Comparison of ENCODE assay signal across 31 cellular contexts in the genomic region with DNA sequence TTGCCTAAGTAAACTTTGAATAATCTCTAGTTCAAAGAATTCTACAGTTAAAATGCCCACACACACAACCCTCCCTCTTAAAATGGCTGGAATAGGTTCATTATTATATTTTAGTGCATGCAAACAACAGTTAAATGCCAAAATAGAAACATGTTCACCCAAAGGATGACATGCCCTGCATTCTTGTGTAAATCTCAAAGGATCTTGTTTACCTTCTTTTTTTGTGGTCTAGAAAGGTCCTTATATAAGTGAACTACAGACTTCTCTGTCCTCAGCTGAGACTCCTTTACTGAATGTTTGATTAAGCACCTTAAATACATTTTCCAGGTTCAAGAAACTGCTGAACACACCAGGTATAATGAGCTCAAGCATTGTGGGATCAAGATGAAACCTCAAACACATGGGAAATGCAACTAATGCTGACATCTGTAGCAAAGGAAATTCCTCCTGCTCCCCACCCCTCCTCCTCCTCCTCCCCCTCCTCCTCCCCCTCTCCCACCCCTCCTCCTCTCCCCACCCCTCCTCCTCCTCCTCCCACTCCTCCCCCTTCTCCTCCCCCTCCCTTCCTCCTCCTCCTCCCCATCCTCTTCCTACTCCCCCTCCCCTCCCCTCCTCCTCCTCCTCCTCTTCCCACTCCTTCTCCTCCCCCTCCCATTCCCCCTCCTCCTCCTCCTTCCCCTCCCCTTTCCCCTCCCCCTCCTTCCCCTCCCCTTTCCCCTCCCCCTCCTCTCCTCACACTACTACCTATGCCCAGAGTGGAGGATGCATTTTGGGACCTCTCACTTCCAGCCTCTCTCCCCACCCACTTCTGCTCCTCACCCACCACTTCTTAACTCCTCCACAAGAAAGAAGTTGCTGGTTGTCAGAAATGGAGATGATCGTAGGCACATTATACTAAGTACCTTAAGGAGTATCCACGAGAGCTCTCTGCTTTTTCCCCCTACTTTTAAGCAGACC.
DNase-seq lines count a peak whose midpoint lies in the region; ATAC-seq, FAIRE-seq and TF ChIP-seq lines count a peak whose summit lies in the region.
"Had no signal": no experiment of that assay in that cellular context is flagged by ENCODE, and none has a peak within 500 bp of the region (broad histone marks: within the 10 kb centered on the region; RNA-seq: fewer than 3 reads in every experiment).

No MANE protein-coding gene starts in this region.

- CTCF ChIA-PET in HepG2 (lab: Yijun Ruan, JAX; ENCODE audit: low intra/inter-chr PET ratio, low total read pairs) (no interaction called here), WTC11 (lab: Charles Lee) (interaction anchor here (0.6 to 2.3 kb wide), 3 partner anchors 12 to 89 kb away, joined by 3 to 15 read pairs (median 3); no protein-coding TSS in a partner anchor)

- TF ChIP-seq POLR2A in HepG2 (IDR thresholded peaks at IDR 0.05; ENCODE audit: insufficient read depth in 1 of 2, low read depth in 2 of 2, low read length in 2 of 2) (no peak), right lobe of liver (IDR thresholded peaks at IDR 0.05) (no peak)

- peak overlapping the region; percentile 22 for H3K4me3 Mint-ChIP-seq in WTC11
- H3K4me3 Mint-ChIP-seq: activated CD8-positive, alpha-beta T cell treated with anti-CD3 and anti-CD28 coated beads for 36 hours; activated naive CD4-positive, alpha-beta T cell treated with anti-CD3 and anti-CD28 coated beads, Interleukin-2, amount 50 U/mL, for 24 hours; activated T-helper 17 cell treated with anti-CD3 and anti-CD28 coated beads, Interleukin-2, amount 50 U/mL, for 72 hours; CD4-positive, alpha-beta T cell; naive thymus-derived CD8-positive, alpha-beta T cell; stimulated activated naive CD8-positive, alpha-beta T cell treated with anti-CD3 and anti-CD28 coated beads, Interleukin-15, Interleukin-2, amounts not matched to agents 100 ng/mL and 50 ng/mL, for 24 hours had no signal

- no peaks in the 10 kb centered on the region for H3K27me3 Mint-ChIP-seq in WTC11 (ENCODE audit: low read depth)
- H3K27me3 Mint-ChIP-seq: activated CD8-positive, alpha-beta T cell treated with anti-CD3 and anti-CD28 coated beads for 36 hours; activated T-helper 17 cell treated with anti-CD3 and anti-CD28 coated beads, Interleukin-2, amount 50 U/mL, for 72 hours; CD4-positive, alpha-beta T cell had no signal

- no peak overlapping the region for H3K4me3 ChIP-seq in HepG2 (replicated peaks in 1 of 3; ENCODE audit: insufficient read depth in 1 of 3, low read depth in 2 of 3, low read length in 3 of 3)
- no peak overlapping the region for H3K4me3 ChIP-seq in right lobe of liver
- H3K4me3 ChIP-seq in iPS-18a (ENCODE audit: low read length): peak overlapping the region; percentile 15
- H3K4me3 ChIP-seq: heart right ventricle, tibial artery had no signal

- no peak for FAIRE-seq in HepG2 (lab: Jason Lieb, UNC)
- FAIRE-seq: A204.1, D721Med, small intestine had no signal

- TF ChIP-seq RAD21 in HepG2 (CRISPR knock-in tag; IDR thresholded peaks at IDR 0.05): no peak

- in situ Hi-C loops in HepG2 (cut with HindIII; ENCODE audit: extremely low pct_ligation_motif_present, low pct_unique_long_range_greater_than_20kb): no loop called here

- peak overlapping the region; percentile 79 for H3K27ac Mint-ChIP-seq in WTC11
- H3K27ac Mint-ChIP-seq: activated CD8-positive, alpha-beta T cell treated with anti-CD3 and anti-CD28 coated beads for 36 hours; activated naive CD4-positive, alpha-beta T cell treated with anti-CD3 and anti-CD28 coated beads, Interleukin-2, amount 50 U/mL, for 24 hours; activated T-helper 17 cell treated with anti-CD3 and anti-CD28 coated beads, Interleukin-2, amount 50 U/mL, for 72 hours; CD4-positive, alpha-beta T cell; naive thymus-derived CD8-positive, alpha-beta T cell; stimulated activated naive CD8-positive, alpha-beta T cell treated with anti-CD3 and anti-CD28 coated beads, Interleukin-15, Interleukin-2, amounts not matched to agents 100 ng/mL and 50 ng/mL, for 24 hours had no signal

- H3K4me2 ChIP-seq in HepG2 (ENCODE audit: low read depth, low read length): no peak overlapping the region

- intact Hi-C loops in HepG2 (cut with micrococcal nuclease; ENCODE audit: unreplicated experiment) (no loop called here), right lobe of liver (cut with DNase I) (no loop called here)

- H3K79me2 ChIP-seq in HepG2 (ENCODE audit: insufficient read depth, low read length): no peaks in the 10 kb centered on the region

- BruUV-seq in HepG2 (replicated peaks; lab: Mats Ljungman, UMichigan): no TSS peak

- H3K4me1 ChIP-seq in HepG2 (ENCODE audit: insufficient read depth, low read length) (no peaks in the 10 kb centered on the region), right lobe of liver (no peaks in the 10 kb centered on the region), iPS-18a (ENCODE audit: control insufficient read depth, low read depth, low read length) (peaks cover 25% of the 10 kb centered on the region)
- H3K4me1 ChIP-seq: heart right ventricle, tibial artery had no signal

- ATAC-seq in HepG2 (no peak), right lobe of liver (no peak), WTC11 (peak; percentile 56), HG02798 (IDR thresholded peaks at IDR 0.05; ENCODE audit: poor library complexity, unreplicated experiment) (no peak)
- ATAC-seq: activated CD4-positive, CD25-positive, alpha-beta regulatory T cell treated with anti-CD3 and anti-CD28 coated beads, Interleukin-2, amount 50 U/mL, for 24 hours; activated CD8-positive, alpha-beta T cell treated with anti-CD3 and anti-CD28 coated beads for 36 hours; activated T-helper 17 cell treated with anti-CD3 and anti-CD28 coated beads, Interleukin-2, amount 50 U/mL, for 72 hours; esophagus mucosa; heart right ventricle; naive thymus-derived CD8-positive, alpha-beta T cell had no signal

- no peaks in the 10 kb centered on the region for H4K20me1 ChIP-seq in HepG2 (ENCODE audit: insufficient read depth, low read length)

- no peak for DNase-seq in HepG2 (ENCODE audit: low spot score)
- DNase-seq in right lobe of liver: no peak
- peak; percentile 36 for DNase-seq in WTC11 (ENCODE audit: low spot score)
- no peak for DNase-seq in GM20000 (ENCODE audit: low spot score)
- DNase-seq in NCI-H1092 (lab: John Stamatoyannopoulos, UW): no peak
- DNase-seq in NCI-H1694 treated with DMSO at 0.1 percent for 48 hours (lab: John Stamatoyannopoulos, UW): no peak
- DNase-seq: activated CD8-positive, alpha-beta T cell treated with anti-CD3 and anti-CD28 coated beads for 36 hours; AML-193; CD4-positive, alpha-beta T cell; cortex of kidney; foreskin fibroblast; heart right ventricle; islet precursor cell; naive thymus-derived CD8-positive, alpha-beta T cell; NCI-H1105; NCI-H1930; NCI-H2227 treated with DMSO at 0.1 percent for 48 hours; NCI-H774; occipital lobe; small intestine; T-helper 1 cell; tibial artery had no signal

- peaks cover 9% of the 10 kb centered on the region for H3K36me3 Mint-ChIP-seq in WTC11
- H3K36me3 Mint-ChIP-seq: activated naive CD4-positive, alpha-beta T cell treated with anti-CD3 and anti-CD28 coated beads, Interleukin-2, amount 50 U/mL, for 24 hours had no signal

- H3K36me3 ChIP-seq in HepG2 (replicated peaks in 1 of 2; ENCODE audit: control insufficient read depth in 1 of 2, insufficient read depth in 2 of 2, low read length in 2 of 2) (no peaks in the 10 kb centered on the region), right lobe of liver (no peaks in the 10 kb centered on the region), iPS-18a (ENCODE audit: control insufficient read depth, low read depth, low read length) (no peaks in the 10 kb centered on the region)
- H3K36me3 ChIP-seq: heart right ventricle, tibial artery had no signal

- H3K27me3 ChIP-seq in HepG2 (ENCODE audit: control insufficient read depth in 1 of 2, insufficient read depth in 2 of 2, low read length in 2 of 2) (no peaks in the 10 kb centered on the region), right lobe of liver (no peaks in the 10 kb centered on the region), iPS-18a (ENCODE audit: control insufficient read depth, insufficient read depth, low read length) (no peaks in the 10 kb centered on the region)
- H3K27me3 ChIP-seq: tibial artery had no signal

- peaks cover 13% of the 10 kb centered on the region for H3K9me3 Mint-ChIP-seq in WTC11
- H3K9me3 Mint-ChIP-seq: activated CD8-positive, alpha-beta T cell treated with anti-CD3 and anti-CD28 coated beads for 36 hours; activated naive CD4-positive, alpha-beta T cell treated with anti-CD3 and anti-CD28 coated beads, Interleukin-2, amount 50 U/mL, for 24 hours; activated T-helper 17 cell treated with anti-CD3 and anti-CD28 coated beads, Interleukin-2, amount 50 U/mL, for 72 hours; CD4-positive, alpha-beta T cell; stimulated activated naive CD8-positive, alpha-beta T cell treated with anti-CD3 and anti-CD28 coated beads, Interleukin-15, Interleukin-2, amounts not matched to agents 100 ng/mL and 50 ng/mL, for 24 hours had no signal

- no peak for TF ChIP-seq EP300 in HepG2 (IDR thresholded peaks at IDR 0.05; ENCODE audit: low read depth in 2 of 2, low read length in 2 of 2)
- TF ChIP-seq EP300 in HepG2 (CRISPR knock-in tag; IDR thresholded peaks at IDR 0.05; ENCODE audit: borderline replicate concordance): no peak

- TF ChIP-seq CTCF in HepG2 (CRISPR knock-in tag; IDR thresholded peaks at IDR 0.05) (no peak), right lobe of liver (IDR thresholded peaks at IDR 0.05) (no peak), WTC11 (IDR thresholded peaks at IDR 0.05) (no peak), GM20000 (IDR thresholded peaks at IDR 0.05; ENCODE audit: extremely low read depth, missing control alignments) (no peak)

- WGBS in HepG2 (ENCODE audit: low lambda C conversion rate): 20% methylated on average over 2 of the region's 2 CpGs
- WGBS in right lobe of liver (ENCODE audit: insufficient coverage, low coverage, low lambda C conversion rate, missing lambda C conversion rate): 53% methylated on average over 2 of the region's 2 CpGs

- peaks cover 47% of the 10 kb centered on the region for H3K4me1 Mint-ChIP-seq in WTC11
- H3K4me1 Mint-ChIP-seq: activated T-helper 17 cell treated with anti-CD3 and anti-CD28 coated beads, Interleukin-2, amount 50 U/mL, for 72 hours had no signal

- no peak overlapping the region for H2AFZ ChIP-seq in HepG2 (ENCODE audit: low read length)

- H3K9me3 ChIP-seq in HepG2 (ENCODE audit: low read length): peaks cover 62% of the 10 kb centered on the region
- H3K9me3 ChIP-seq in right lobe of liver: no peaks in the 10 kb centered on the region
- H3K9me3 ChIP-seq in iPS-18a (ENCODE audit: control insufficient read depth, low read depth, low read length): no peaks in the 10 kb centered on the region

- POLR2A ChIA-PET in HepG2 (lab: Yijun Ruan, JAX) (no interaction called here), WTC11 (lab: Charles Lee) (interaction anchor here (1.0 kb wide), 1 partner anchor 13 kb away, joined by 3 read pairs; no protein-coding TSS in a partner anchor)

- H3K27ac ChIP-seq in HepG2 (ENCODE audit: extremely low read length, insufficient read depth, low read length) (no peak overlapping the region), right lobe of liver (no peak overlapping the region), iPS-18a (ENCODE audit: low read length) (no peak overlapping the region)
- H3K27ac ChIP-seq: heart right ventricle, tibial artery had no signal

- no peak overlapping the region for H3K9ac ChIP-seq in HepG2 (ENCODE audit: insufficient read depth, low read depth, low read length)
- H3K9ac ChIP-seq in iPS-18a (ENCODE audit: low read length): no peak overlapping the region
